In the genomic region with DNA sequence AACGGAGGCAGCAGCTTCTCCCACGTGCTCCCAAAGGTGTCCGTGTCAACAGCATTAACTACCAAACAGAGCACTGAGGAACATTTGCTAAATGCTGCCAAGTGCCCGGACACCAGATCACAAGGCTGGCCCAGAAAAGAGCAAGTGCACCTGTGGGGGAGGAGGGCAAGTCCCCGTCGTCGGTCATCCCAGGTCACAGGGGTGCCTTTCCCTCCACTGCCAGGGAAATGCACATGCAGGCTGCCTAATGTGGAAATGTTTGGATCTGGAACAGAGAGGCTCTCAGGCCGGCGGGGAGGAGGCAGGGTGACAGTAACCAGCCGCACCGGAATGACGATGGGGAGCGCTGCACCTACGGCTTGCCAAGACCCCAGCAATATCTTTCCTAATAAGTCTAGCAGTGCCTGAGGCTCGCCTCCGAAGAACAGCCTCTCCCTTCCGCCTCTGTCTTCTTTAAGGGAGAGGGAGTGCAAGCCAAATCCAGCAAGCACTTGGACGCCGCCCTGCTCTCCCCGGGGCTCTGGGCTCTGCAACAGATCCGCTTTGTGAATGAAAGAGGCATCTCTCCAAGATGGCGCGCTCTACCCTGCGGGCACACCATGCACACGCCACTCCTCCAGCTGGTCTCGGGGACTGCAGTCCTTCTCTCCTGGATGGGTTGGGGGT, we compare ENCODE assay signal across 8 cellular contexts.
DNase-seq lines count a peak whose midpoint lies in the region; ATAC-seq, FAIRE-seq and TF ChIP-seq lines count a peak whose summit lies in the region.
"Not testable (repeated sequence)": the region's sequence is repeated elsewhere in the genome, so short reads cannot be mapped to it uniquely, and the experiment has no call there.

No MANE protein-coding gene starts in this region.

- not testable (repeated sequence) for TF ChIP-seq EP300 in A549 (IDR thresholded peaks at IDR 0.05)

- peak overlapping the region; percentile 76 for H3K4me2 ChIP-seq in A549

- POLR2A ChIA-PET in A549 (lab: Yijun Ruan, JAX) = interaction anchor here (0.6 kb wide), 1 partner anchor 328 kb away, joined by 4 read pairs; no protein-coding TSS in a partner anchor

- H3K4me3 ChIP-seq in A549; epithelial cell of esophagus (ENCODE audit: low read length); thyroid gland (replicated peaks in 1 of 3): not testable (repeated sequence)

- FAIRE-seq in A549 (lab: Jason Lieb, UNC) = not testable (repeated sequence)

- DNase-seq in A549 (ENCODE audit: low read depth in 1 of 2, low spot score in 1 of 2) = not testable (repeated sequence)
- DNase-seq in RPMI7951 (ENCODE audit: low read depth) = peak; percentile 58
- DNase-seq in epithelial cell of esophagus (ENCODE audit: low read depth) = peak; percentile 14
- peak; percentile 90 for DNase-seq in Right ventricle myocardium inferior (ENCODE audit: missing footprints)
- peak; percentile 59 to 80 for DNase-seq in left colon
- peak; percentile 68 for DNase-seq in mucosa of gallbladder (ENCODE audit: low spot score)
- DNase-seq in renal cortical epithelial cell (ENCODE audit: low read depth) = peak; percentile 15
- peak; percentile 42 to 43 for DNase-seq in thyroid gland

- CTCF ChIA-PET in A549 (lab: Yijun Ruan, JAX) = not testable (repeated sequence)

- ATAC-seq in A549 = peak in 1 of 2 experiments; percentile 2; a peak in 2 of 6 replicates
- ATAC-seq in Right ventricle myocardium inferior = peak; percentile 85
- peak; percentile 40 for ATAC-seq in left colon

- TF ChIP-seq CTCF in A549 (IDR thresholded peaks at IDR 0.05); epithelial cell of esophagus (IDR thresholded peaks at IDR 0.05; ENCODE audit: insufficient read depth, low read depth, low read length, missing control alignments); thyroid gland (IDR thresholded peaks at IDR 0.05): not testable (repeated sequence)

- not testable (repeated sequence) for TF ChIP-seq POLR2A in A549 (IDR thresholded peaks at IDR 0.05; ENCODE audit: low read length); thyroid gland (IDR thresholded peaks at IDR 0.05)

- H3K9me3 ChIP-seq in A549, thyroid gland: not testable (repeated sequence)

- H3K27ac ChIP-seq in A549 = peak overlapping the region; percentile 92 to 95
- peak overlapping the region; percentile 24 to 81 (median 50) for H3K27ac ChIP-seq in thyroid gland

- not testable (repeated sequence) for H3K36me3 ChIP-seq in thyroid gland

- peaks cover 41% of the 10 kb centered on the region for H3K4me1 ChIP-seq in A549
- peaks cover 9 to 12% of the 10 kb centered on the region in 2 donors for H3K4me1 ChIP-seq in thyroid gland

- TF ChIP-seq RAD21 in A549 (conservative IDR thresholded peaks at IDR 0.05 in 1 of 2, IDR thresholded peaks at IDR 0.05 in 1 of 2) = not testable (repeated sequence)

- intact Hi-C loops in Right ventricle myocardium inferior (cut with DNase I); left colon (cut with DNase I, micrococcal nuclease); thyroid gland (cut with DNase I): not testable (repeated sequence)

- not testable (repeated sequence) for H3K27me3 ChIP-seq in thyroid gland

- 80% methylated on average over 19 of the region's 26 CpGs for WGBS in A549 (ENCODE audit: missing lambda C conversion rate)
- 75 to 78% methylated on average over 15 to 20 of the region's 26 CpGs for WGBS in thyroid gland, 2 donors
